Comparison of ENCODE assay signal across 26 cellular contexts in the genomic region with DNA sequence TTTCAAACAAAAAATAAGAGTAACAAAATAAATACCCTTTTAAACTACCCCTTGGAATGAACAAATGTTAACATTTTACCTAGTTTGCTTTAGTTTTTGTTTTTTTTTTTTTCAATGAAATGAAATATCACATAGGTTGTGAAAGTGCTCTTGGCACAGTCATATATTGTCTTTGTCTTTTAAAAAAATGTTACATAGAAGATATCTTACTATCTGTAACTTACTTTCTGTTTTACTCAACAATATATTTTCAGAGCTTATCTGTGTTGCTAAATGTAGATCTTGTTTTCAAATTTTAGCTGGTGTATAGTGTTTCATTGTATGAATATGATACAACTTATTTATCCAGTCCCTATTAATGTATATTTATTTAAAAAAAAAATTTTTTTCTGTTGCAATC.
DNase-seq lines count a peak whose midpoint lies in the region; ATAC-seq, FAIRE-seq and TF ChIP-seq lines count a peak whose summit lies in the region.
"Had no signal": no experiment of that assay in that cellular context is flagged by ENCODE, and none has a peak within 500 bp of the region (broad histone marks: within the 10 kb centered on the region; RNA-seq: fewer than 3 reads in every experiment).

No MANE protein-coding gene starts in this region.

- FAIRE-seq in G401.6 (lab: Jason Lieb, UNC): peak; percentile 45
- FAIRE-seq in H54 (lab: Jason Lieb, UNC): no peak

- no peak for TF ChIP-seq POLR2A in H54 (IDR thresholded peaks at IDR 0.05; ENCODE audit: low read depth, low read length)

- H3K27ac Mint-ChIP-seq in T-helper 2 cell treated with Interferon-gamma antibody and Interleukin-4, amounts not matched to agents 5 μg/mL and 100 μg/mL, for 36 hours: peak overlapping the region; percentile 63
- H3K27ac Mint-ChIP-seq: endodermal cell; memory B cell; nephron progenitor cell; stimulated activated naive B cell treated with anti-CD40 and anti-IgM and Interleukin-4, amounts not matched to agents 10 μg/mL and 1 μg/mL and 100 μg/mL, for 72 hours; T-helper 1 cell treated with Interleukin-12 subunit alpha and Interleukin-12 subunit beta and Interleukin-4 antibody, amounts not matched to agents 30 μg/mL and 1 μg/mL, for 36 hours had no signal

- H3K9me3 Mint-ChIP-seq in T-helper 2 cell treated with Interferon-gamma antibody and Interleukin-4, amounts not matched to agents 5 μg/mL and 100 μg/mL, for 36 hours: no peaks in the 10 kb centered on the region
- H3K9me3 Mint-ChIP-seq: endodermal cell; memory B cell; nephron progenitor cell; stimulated activated naive B cell treated with anti-CD40 and anti-IgM and Interleukin-4, amounts not matched to agents 10 μg/mL and 1 μg/mL and 100 μg/mL, for 72 hours; T-helper 1 cell treated with Interleukin-12 subunit alpha and Interleukin-12 subunit beta and Interleukin-4 antibody, amounts not matched to agents 30 μg/mL and 1 μg/mL, for 36 hours had no signal

- DNase-seq in GM13976 (ENCODE audit: low spot score) (peak; percentile 24), H54 (ENCODE audit: insufficient read length, low spot score) (no peak), DMS 273 (lab: John Stamatoyannopoulos, UW; ENCODE audit: unreplicated experiment) (no peak)
- no peak for DNase-seq in T-helper 2 cell treated with Interferon-gamma antibody and Interleukin-4, amounts not matched to agents 5 μg/mL and 100 μg/mL, for 36 hours (ENCODE audit: low spot score)
- DNase-seq: activated CD4-positive, alpha-beta T cell treated with anti-CD3 and anti-CD28 coated beads for 48 hours; activated naive CD4-positive, alpha-beta T cell treated with Interleukin-2 at 50 U/mL for 16 hours; central memory CD4-positive, alpha-beta T cell; cortex of kidney; DMS153; endodermal cell; glutamatergic neuron; HCEC 1CT; MG63; NCI-H1105 treated with DMSO at 0.1 percent for 48 hours; NCI-H187 treated with DMSO at 0.1 percent for 48 hours; NCI-H524; nephron progenitor cell; ovary; stimulated activated naive B cell treated with anti-CD40 and anti-IgM and Interleukin-4, amounts not matched to agents 10 μg/mL and 1 μg/mL and 100 μg/mL, for 72 hours had no signal

- in situ Hi-C loops in GM13976 (cut with MboI; ENCODE audit: low sequenced_read_pairs, unreplicated experiment): no loop called here

- peak overlapping the region; percentile 55 for H3K4me3 Mint-ChIP-seq in T-helper 2 cell treated with Interferon-gamma antibody and Interleukin-4, amounts not matched to agents 5 μg/mL and 100 μg/mL, for 36 hours
- H3K4me3 Mint-ChIP-seq: endodermal cell; memory B cell; nephron progenitor cell; stimulated activated naive B cell treated with anti-CD40 and anti-IgM and Interleukin-4, amounts not matched to agents 10 μg/mL and 1 μg/mL and 100 μg/mL, for 72 hours; T-helper 1 cell treated with Interleukin-12 subunit alpha and Interleukin-12 subunit beta and Interleukin-4 antibody, amounts not matched to agents 30 μg/mL and 1 μg/mL, for 36 hours had no signal

- no peak for TF ChIP-seq CTCF in GM13976 (IDR thresholded peaks at IDR 0.05; ENCODE audit: borderline replicate concordance, control extremely low read depth, extremely low read depth, insufficient read depth, missing control alignments)

- peaks cover 23% of the 10 kb centered on the region for H3K36me3 Mint-ChIP-seq in T-helper 2 cell treated with Interferon-gamma antibody and Interleukin-4, amounts not matched to agents 5 μg/mL and 100 μg/mL, for 36 hours (ENCODE audit: low read depth)

- ATAC-seq in GM21723 (IDR thresholded peaks at IDR 0.05; ENCODE audit: unreplicated experiment) (peak; percentile 51), HG03354 (IDR thresholded peaks at IDR 0.05; ENCODE audit: poor library complexity, severe bottlenecking, unreplicated experiment) (no peak), HG03521 (IDR thresholded peaks at IDR 0.05; ENCODE audit: unreplicated experiment) (no peak)
- ATAC-seq: left lobe of liver; stimulated activated naive B cell treated with anti-CD40 and anti-IgM and Interleukin-4, amounts not matched to agents 10 μg/mL and 1 μg/mL and 100 μg/mL, for 72 hours had no signal

- H3K4me1 Mint-ChIP-seq in T-helper 2 cell treated with Interferon-gamma antibody and Interleukin-4, amounts not matched to agents 5 μg/mL and 100 μg/mL, for 36 hours (ENCODE audit: low read depth): peaks cover 34% of the 10 kb centered on the region
- H3K4me1 Mint-ChIP-seq: endodermal cell, nephron progenitor cell had no signal

- no peaks in the 10 kb centered on the region for H3K27me3 Mint-ChIP-seq in T-helper 2 cell treated with Interferon-gamma antibody and Interleukin-4, amounts not matched to agents 5 μg/mL and 100 μg/mL, for 36 hours (ENCODE audit: low read depth)
- H3K27me3 Mint-ChIP-seq: memory B cell; stimulated activated naive B cell treated with anti-CD40 and anti-IgM and Interleukin-4, amounts not matched to agents 10 μg/mL and 1 μg/mL and 100 μg/mL, for 72 hours had no signal
